In the genomic region with DNA sequence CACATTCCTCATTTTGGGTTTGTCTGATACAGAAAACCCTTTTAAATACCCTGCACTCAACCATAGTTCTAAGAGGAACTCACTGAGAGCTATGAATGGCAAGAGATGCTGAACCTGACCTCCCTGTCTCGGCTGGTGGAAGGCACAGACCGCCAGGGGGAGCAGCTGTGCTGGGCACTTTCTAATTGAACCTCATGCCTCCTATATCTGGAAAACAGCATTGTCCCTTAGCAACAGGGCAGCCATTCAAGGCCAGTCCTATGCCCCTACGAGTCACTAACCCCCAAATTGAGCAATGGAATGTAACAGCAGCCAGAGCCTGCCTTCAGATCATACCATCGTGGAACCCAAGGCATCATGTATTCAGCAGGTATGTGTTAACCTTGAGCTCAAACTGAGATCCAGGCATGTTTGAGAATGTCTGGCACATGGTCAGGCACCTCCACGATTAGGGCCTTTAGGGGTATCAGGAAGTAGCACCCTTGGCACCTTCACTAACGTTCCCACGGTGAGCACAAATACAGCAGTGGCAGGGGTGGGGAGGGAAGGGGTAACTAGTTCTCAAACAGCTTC, we compare ENCODE assay signal across 8 cellular contexts. TPM values are rescaled to one million over a fixed set of nuclear protein-coding genes. Genes with fewer than 3 reads are reported as not detected.
DNase-seq lines count a peak whose midpoint lies in the region; ATAC-seq, FAIRE-seq and TF ChIP-seq lines count a peak whose summit lies in the region.

No MANE protein-coding gene starts in this region.

- 28% methylated on average over 6 of the region's 7 CpGs for WGBS in prostate gland

- no peak overlapping the region for H3K4me3 ChIP-seq in prostate gland

- peak in 3 of 4 experiments; percentile 27 to 55 (median 47) for TF ChIP-seq CTCF in prostate gland (IDR thresholded peaks at IDR 0.05)

- DNase-seq in Ammon's horn (ENCODE audit: low spot score) (peak; percentile 45), KBM-7 (peak; percentile 92), RCC 7860 (ENCODE audit: low spot score) (peak; percentile 25), germinal center (ENCODE audit: low spot score) (peak; percentile 27), prostate gland (ENCODE audit: low spot score) (peak; percentile 17), GOT3 (lab: John Stamatoyannopoulos, UW) (no peak)

- no peaks in the 10 kb centered on the region for H3K36me3 Mint-ChIP-seq in activated T-helper 17 cell treated with anti-CD3 and anti-CD28 coated beads, Interleukin-2, amount 50 U/mL, for 72 hours (ENCODE audit: low read depth)

- no peaks in the 10 kb centered on the region for H3K27me3 Mint-ChIP-seq in activated T-helper 17 cell treated with anti-CD3 and anti-CD28 coated beads, Interleukin-2, amount 50 U/mL, for 72 hours

- intact Hi-C loops in prostate gland (cut with DNase I): loop anchor here (5.0 kb wide), 1 partner anchor 33 kb away; no protein-coding TSS in a partner anchor

- FAIRE-seq in RCC 7860 (lab: Jason Lieb, UNC): no peak

- no peak for TF ChIP-seq POLR2A in prostate gland (IDR thresholded peaks at IDR 0.05)

- peak overlapping the region; percentile 30 for H3K4me3 Mint-ChIP-seq in activated T-helper 17 cell treated with anti-CD3 and anti-CD28 coated beads, Interleukin-2, amount 50 U/mL, for 72 hours

- H3K27ac ChIP-seq in prostate gland: no peak overlapping the region

- in situ Hi-C loops in KBM-7 (cut with MboI; ENCODE audit: low pct_unique_long_range_greater_than_20kb, low sequenced_read_pairs): no loop called here

- H3K27me3 ChIP-seq in prostate gland (replicated peaks; ENCODE audit: insufficient read depth): no peaks in the 10 kb centered on the region

- H3K4me1 Mint-ChIP-seq in activated T-helper 17 cell treated with anti-CD3 and anti-CD28 coated beads, Interleukin-2, amount 50 U/mL, for 72 hours: peaks cover 10% of the 10 kb centered on the region

- H3K9me3 ChIP-seq in prostate gland: no peaks in the 10 kb centered on the region

- no peaks in the 10 kb centered on the region for H3K4me1 ChIP-seq in prostate gland (replicated peaks)

- no peaks in the 10 kb centered on the region for H3K36me3 ChIP-seq in prostate gland

- no peaks in the 10 kb centered on the region for H3K9me3 Mint-ChIP-seq in activated T-helper 17 cell treated with anti-CD3 and anti-CD28 coated beads, Interleukin-2, amount 50 U/mL, for 72 hours

- H3K27ac Mint-ChIP-seq in activated T-helper 17 cell treated with anti-CD3 and anti-CD28 coated beads, Interleukin-2, amount 50 U/mL, for 72 hours: no peak overlapping the region

- peak; percentile 54 for ATAC-seq in GM18873 (IDR thresholded peaks at IDR 0.05; ENCODE audit: low FRiP score, unreplicated experiment)
- ATAC-seq in activated T-helper 17 cell treated with anti-CD3 and anti-CD28 coated beads, Interleukin-2, amount 50 U/mL, for 72 hours (replicated peaks): peak; percentile 41

RNA-seq across cellular contexts. Expression of gene USP27X, which starts 5.1 kb away (rescaled TPM):
- 1 to 10 TPM; 1.1 to 1.5 TPM for total RNA-seq in activated T-helper 17 cell treated with anti-CD3 and anti-CD28 coated beads, Interleukin-2, amount 50 U/mL, for 72 hours
- total RNA-seq in prostate gland: 1 to 10 TPM; 2.0 to 3.5 TPM

RNA-seq across cellular contexts. Expression of gene CLCN5, which starts 38.0 kb away (rescaled TPM):
- total RNA-seq in activated T-helper 17 cell treated with anti-CD3 and anti-CD28 coated beads, Interleukin-2, amount 50 U/mL, for 72 hours: 1 to 10 TPM; 3.1 to 4.3 TPM
- 10 to 100 TPM in 1 of 2 donors, 1 to 10 TPM in 1; 2.0 to 13.6 TPM for total RNA-seq in prostate gland

RNA-seq across cellular contexts. Expression of gene PAGE4, which starts 55.3 kb away (rescaled TPM):
- not detected for total RNA-seq in activated T-helper 17 cell treated with anti-CD3 and anti-CD28 coated beads, Interleukin-2, amount 50 U/mL, for 72 hours
- 10 to 100 TPM; 26.5 to 31.5 TPM for total RNA-seq in prostate gland

Comparison
In these comparisons a context has a peak if more than half of its experiments do, and no peak if none do; other contexts are left out.
1. RNA of gene PAGE4, which starts 55.3 kb away (total RNA-seq): 26.5 to 31.5 TPM in prostate gland; not detected in activated T-helper 17 cell treated with anti-CD3 and anti-CD28 coated beads, Interleukin-2, amount 50 U/mL, for 72 hours; every median in the first group is over 10 times any median in the second.